8 cellular contexts compared by ENCODE assay signal in genomic region chr5:119411291-119411934, GRCh38. TPM values are rescaled to one million over a fixed set of nuclear protein-coding genes. Genes with fewer than 3 reads are reported as not detected.
DNase-seq lines count a peak whose midpoint lies in the region; ATAC-seq and TF ChIP-seq lines count a peak whose summit lies in the region.

No MANE protein-coding gene starts in this region.

- H3K36me3 Mint-ChIP-seq in neural progenitor cell = no peaks in the 10 kb centered on the region

- H3K4me3 ChIP-seq in GM06990 (replicated peaks; ENCODE audit: low read depth, low read length) (peak overlapping the region; percentile 60), OCI-LY3 (ENCODE audit: low read length) (peak overlapping the region; percentile 79), endocrine pancreas (ENCODE audit: control insufficient read depth, insufficient read depth, low read length) (peak overlapping the region; percentile 86), neural progenitor cell (peak overlapping the region; percentile 55)

- H2AFZ ChIP-seq in OCI-LY3 (ENCODE audit: low read depth, low read length) (peak overlapping the region; percentile 93), neural progenitor cell (replicated peaks) (peak overlapping the region; percentile 97)

- H3K27me3 ChIP-seq in GM06990 (replicated peaks; ENCODE audit: control insufficient read depth, insufficient read depth, low read length) = no peaks in the 10 kb centered on the region
- no peaks in the 10 kb centered on the region for H3K27me3 ChIP-seq in OCI-LY3 (ENCODE audit: low read depth, low read length)
- no peaks in the 10 kb centered on the region for H3K27me3 ChIP-seq in endocrine pancreas (ENCODE audit: control insufficient read depth, insufficient read depth, low read length)
- H3K27me3 ChIP-seq in neural progenitor cell = no peaks in the 10 kb centered on the region

- TF ChIP-seq CTCF in GM06990 (IDR thresholded peaks at IDR 0.05; ENCODE audit: insufficient read depth, low read length, poor library complexity, severe bottlenecking) (no peak), OCI-LY3 (IDR thresholded peaks at IDR 0.05; ENCODE audit: low read depth, low read length) (no peak), neural progenitor cell (IDR thresholded peaks at IDR 0.05) (no peak)

- H3K4me2 ChIP-seq in OCI-LY3 (ENCODE audit: low read length) = peak overlapping the region; percentile 85
- H3K4me2 ChIP-seq in neural progenitor cell = peak overlapping the region; percentile 75

- no peaks in the 10 kb centered on the region for H3F3A ChIP-seq in neural progenitor cell (ENCODE audit: low read depth)

- H3K36me3 ChIP-seq in GM06990 (ENCODE audit: control insufficient read depth, insufficient read depth, low read length) = no peaks in the 10 kb centered on the region
- no peaks in the 10 kb centered on the region for H3K36me3 ChIP-seq in OCI-LY3 (replicated peaks; ENCODE audit: low read depth, low read length)
- H3K36me3 ChIP-seq in endocrine pancreas (ENCODE audit: control insufficient read depth, insufficient read depth, low read length) = no peaks in the 10 kb centered on the region
- no peaks in the 10 kb centered on the region for H3K36me3 ChIP-seq in neural progenitor cell

- H3K27me3 Mint-ChIP-seq in neural progenitor cell (ENCODE audit: insufficient read depth, low read depth) = peaks cover 2% of the 10 kb centered on the region

- peak overlapping the region; percentile 67 for H3K9ac ChIP-seq in OCI-LY3 (ENCODE audit: low read length)
- peak overlapping the region; percentile 79 for H3K9ac ChIP-seq in endocrine pancreas (ENCODE audit: control insufficient read depth, insufficient read depth, low read length)
- H3K9ac ChIP-seq in neural progenitor cell = no peak overlapping the region

- H3K9me3 ChIP-seq in OCI-LY3 (ENCODE audit: insufficient read depth, low read length) = no peaks in the 10 kb centered on the region
- H3K9me3 ChIP-seq in endocrine pancreas (ENCODE audit: control insufficient read depth, low read length) = no peaks in the 10 kb centered on the region
- no peaks in the 10 kb centered on the region for H3K9me3 ChIP-seq in neural progenitor cell (ENCODE audit: low read depth)

- no peak overlapping the region for H3K27ac ChIP-seq in OCI-LY3 (ENCODE audit: low read length)
- no peak overlapping the region for H3K27ac ChIP-seq in neural progenitor cell

- peak overlapping the region; percentile 92 for H3K4me3 Mint-ChIP-seq in neural progenitor cell

- H3K27ac Mint-ChIP-seq in neural progenitor cell = peak overlapping the region; percentile 97

- DNase-seq in GM06990 (ENCODE audit: extremely low read depth, insufficient read length) (no peak), neural progenitor cell (ENCODE audit: low spot score) (no peak), GM19240 (ENCODE audit: insufficient read length, low spot score) (no peak), activated gamma-delta T cell (lab: John Stamatoyannopoulos, UW) (no peak), Ammon's horn (ENCODE audit: low spot score) (no peak)

- H3K4me1 ChIP-seq in OCI-LY3 (ENCODE audit: low read length) = peaks cover 68% of the 10 kb centered on the region
- no peaks in the 10 kb centered on the region for H3K4me1 ChIP-seq in endocrine pancreas (ENCODE audit: control insufficient read depth, insufficient read depth, low read length)
- no peaks in the 10 kb centered on the region for H3K4me1 ChIP-seq in neural progenitor cell

- ATAC-seq in GM19467 (IDR thresholded peaks at IDR 0.05; ENCODE audit: unreplicated experiment) = no peak

- no peaks in the 10 kb centered on the region for H4K20me1 ChIP-seq in OCI-LY3 (ENCODE audit: insufficient read depth, low read length)
- no peaks in the 10 kb centered on the region for H4K20me1 ChIP-seq in neural progenitor cell (ENCODE audit: low read depth)

- H3K9me3 Mint-ChIP-seq in neural progenitor cell = no peaks in the 10 kb centered on the region

- peaks cover 3% of the 10 kb centered on the region for H3K4me1 Mint-ChIP-seq in neural progenitor cell

- no peaks in the 10 kb centered on the region for H3K79me2 ChIP-seq in OCI-LY3 (ENCODE audit: low read length)
- H3K79me2 ChIP-seq in neural progenitor cell (ENCODE audit: low read depth) = no peaks in the 10 kb centered on the region

RNA-seq across cellular contexts. Expression of gene HSD17B4, which starts 40.9 kb away (rescaled TPM):
- 184 and 306 TPM in 2 replicates for total RNA-seq in neural progenitor cell (ENCODE audit: low replicate concordance)

RNA-seq across cellular contexts. Expression of gene TNFAIP8, which starts 55.6 kb away (rescaled TPM):
- total RNA-seq in neural progenitor cell (ENCODE audit: low replicate concordance) = 35.6 and 40.6 TPM in 2 replicates
